Comparison of ENCODE assay signal across 22 cellular contexts in genomic region chr4:103478729-103479128, GRCh38.
DNase-seq lines count a peak whose midpoint lies in the region; ATAC-seq and TF ChIP-seq lines count a peak whose summit lies in the region.
"Had no signal": no experiment of that assay in that cellular context is flagged by ENCODE, and none has a peak within 500 bp of the region (broad histone marks: within the 10 kb centered on the region; RNA-seq: fewer than 3 reads in every experiment).

No MANE protein-coding gene starts in this region.

- H2BK5ac ChIP-seq in H9 (ENCODE audit: insufficient read length, low read length), result no peak overlapping the region

- no peaks in the 10 kb centered on the region for H3K9me2 ChIP-seq in SK-N-SH

- no peak overlapping the region for H3K56ac ChIP-seq in H9 (ENCODE audit: insufficient read length, low read depth, low read length)

- no peak for DNase-seq in DND-41
- no peak for DNase-seq in H9
- peak; percentile 8 for DNase-seq in OCI-M1 (lab: John Stamatoyannopoulos, UW)
- peak; percentile 28 for DNase-seq in fibroblast of the aortic adventitia (ENCODE audit: low read depth)
- no peak for DNase-seq in hypothalamus (lab: John Stamatoyannopoulos, UW)
- DNase-seq in SK-N-SH, result no peak
- DNase-seq in foreskin melanocyte, result no peak
- no peak for DNase-seq in pons (ENCODE audit: low spot score)
- DNase-seq: activated B cell treated with CpG ODN at 0.5 μM for 24 hours; activated naive CD8-positive, alpha-beta T cell treated with anti-CD3 and anti-CD28 coated beads for 36 hours; DMS79 treated with DMSO at 0.1 percent for 48 hours; hippocampal formation; kidney glomerular epithelial cell; NCI-H1048; NCI-H2227 treated with DMSO at 0.1 percent for 48 hours; SHP77 had no signal

- TF ChIP-seq CTCF in DND-41 (IDR thresholded peaks at IDR 0.05; ENCODE audit: borderline replicate concordance, extremely low read depth, low read length, poor library complexity, severe bottlenecking) (peak; percentile 30), H9 (conservative IDR thresholded peaks at IDR 0.05) (no peak; the same call in 2 of the 3 replicates), fibroblast of the aortic adventitia (IDR thresholded peaks at IDR 0.05; ENCODE audit: insufficient read depth, low read length) (no peak), SK-N-SH (IDR thresholded peaks at IDR 0.05) (no peak; the same call in 1 of the 2 replicates)

- peaks cover 0 to 6% of the 10 kb centered on the region in 2 experiments; a peak in 2 of 4 replicates for H3K4me1 Mint-ChIP-seq in H9
- H3K4me1 Mint-ChIP-seq: activated B cell treated with CpG ODN at 0.5 μM for 24 hours; activated naive CD8-positive, alpha-beta T cell treated with anti-CD3 and anti-CD28 coated beads for 36 hours; CD14-positive monocyte; neural progenitor cell; stimulated activated memory B cell treated with anti-CD40 and anti-IgM and Interleukin-4, amounts not matched to agents 10 μg/mL and 1 μg/mL and 100 μg/mL, for 72 hours had no signal

- POLR2A ChIA-PET in SK-N-SH (lab: Yijun Ruan, JAX), result no interaction called here

- no peaks in the 10 kb centered on the region for H3K9me3 Mint-ChIP-seq in H9
- H3K9me3 Mint-ChIP-seq: activated B cell treated with CpG ODN at 0.5 μM for 24 hours; activated naive CD8-positive, alpha-beta T cell treated with anti-CD3 and anti-CD28 coated beads for 36 hours; mesothelial cell of epicardium; neural progenitor cell; stimulated activated memory B cell treated with anti-CD40 and anti-IgM and Interleukin-4, amounts not matched to agents 10 μg/mL and 1 μg/mL and 100 μg/mL, for 72 hours; T-helper 1 cell treated with Interleukin-12 subunit alpha and Interleukin-12 subunit beta and Interleukin-4 antibody, amounts not matched to agents 30 μg/mL and 1 μg/mL, for 36 hours had no signal

- H3K79me1 ChIP-seq in H9 (ENCODE audit: insufficient read depth, low read depth, low read length, poor library complexity, severe bottlenecking), result no peaks in the 10 kb centered on the region

- H3K79me2 ChIP-seq in DND-41 (ENCODE audit: insufficient read depth, low read length) (no peaks in the 10 kb centered on the region), H9 (ENCODE audit: insufficient read depth, low read length) (no peaks in the 10 kb centered on the region), SK-N-SH (ENCODE audit: insufficient read depth) (no peaks in the 10 kb centered on the region)

- no peak overlapping the region for H3K18ac ChIP-seq in H9 (ENCODE audit: insufficient read length, low read depth, low read length)

- no CpG with 5 or more reads among the region's 1 CpG for WGBS in H9 (ENCODE audit: extremely low coverage, insufficient read length, low lambda C conversion rate)
- 4% methylated on average over 1 of the region's 1 CpG for WGBS in SK-N-SH (ENCODE audit: low lambda C conversion rate)

- H3K27ac Mint-ChIP-seq in H9, result peak overlapping the region in 2 of 3 experiments; percentile 28 to 48; a peak in 2 of 7 replicates
- H3K27ac Mint-ChIP-seq: activated B cell treated with CpG ODN at 0.5 μM for 24 hours; activated naive CD8-positive, alpha-beta T cell treated with anti-CD3 and anti-CD28 coated beads for 36 hours; CD14-positive monocyte; mesothelial cell of epicardium; neural progenitor cell; stimulated activated memory B cell treated with anti-CD40 and anti-IgM and Interleukin-4, amounts not matched to agents 10 μg/mL and 1 μg/mL and 100 μg/mL, for 72 hours; T-helper 1 cell treated with Interleukin-12 subunit alpha and Interleukin-12 subunit beta and Interleukin-4 antibody, amounts not matched to agents 30 μg/mL and 1 μg/mL, for 36 hours had no signal

- ATAC-seq in DND-41 (ENCODE audit: insufficient read depth, low read depth), result no peak
- ATAC-seq: stimulated activated memory B cell treated with anti-CD40 and anti-IgM and Interleukin-4, amounts not matched to agents 10 μg/mL and 1 μg/mL and 100 μg/mL, for 72 hours had no signal

- no peak overlapping the region for H3K4ac ChIP-seq in H9 (ENCODE audit: low read depth, low read length)

- H3K27me3 ChIP-seq in DND-41 (ENCODE audit: insufficient read depth, low read length, poor library complexity) (no peaks in the 10 kb centered on the region), H9 (ENCODE audit: insufficient read depth, low read length) (no peaks in the 10 kb centered on the region), SK-N-SH (ENCODE audit: insufficient read depth) (no peaks in the 10 kb centered on the region; the same call in 1 of the 2 replicates)
- H3K27me3 ChIP-seq: neural progenitor cell had no signal

- H3F3A ChIP-seq in SK-N-SH (replicated peaks; ENCODE audit: insufficient read depth), result peaks cover 2% of the 10 kb centered on the region

- H3K4me2 ChIP-seq in DND-41 (ENCODE audit: insufficient read depth, low read length) (no peak overlapping the region), H9 (ENCODE audit: insufficient read depth, insufficient read length, low read length) (no peak overlapping the region), SK-N-SH (no peak overlapping the region)
- H3K4me2 ChIP-seq: neural progenitor cell had no signal

- no peaks in the 10 kb centered on the region for H3K27me3 Mint-ChIP-seq in H9 (ENCODE audit: low read depth)
- H3K27me3 Mint-ChIP-seq: activated B cell treated with CpG ODN at 0.5 μM for 24 hours; stimulated activated memory B cell treated with anti-CD40 and anti-IgM and Interleukin-4, amounts not matched to agents 10 μg/mL and 1 μg/mL and 100 μg/mL, for 72 hours had no signal

- H2BK20ac ChIP-seq in H9 (ENCODE audit: low read depth, low read length, poor library complexity, severe bottlenecking), result no peak overlapping the region

- H2BK15ac ChIP-seq in H9 (ENCODE audit: low read depth, low read length), result no peak overlapping the region

- no peak for TF ChIP-seq EP300 in SK-N-SH (IDR thresholded peaks at IDR 0.05; ENCODE audit: borderline replicate concordance in 1 of 2, low read depth in 1 of 2, low read length in 1 of 2)

- H2AFZ ChIP-seq in DND-41 (ENCODE audit: low read depth, low read length) (no peak overlapping the region), H9 (ENCODE audit: low read length) (no peak overlapping the region), SK-N-SH (ENCODE audit: low read depth) (no peak overlapping the region)
- H2AFZ ChIP-seq: neural progenitor cell had no signal

- H4K5ac ChIP-seq in H9 (ENCODE audit: insufficient read length, low read depth, low read length), result no peak overlapping the region

- H3K9me3 ChIP-seq in DND-41 (ENCODE audit: insufficient read depth, low read length, severe bottlenecking) (no peaks in the 10 kb centered on the region), H9 (ENCODE audit: control insufficient read depth, low read depth, low read length) (no peaks in the 10 kb centered on the region), SK-N-SH (no peaks in the 10 kb centered on the region)

- H3K9ac ChIP-seq in DND-41 (ENCODE audit: low read depth, low read length), result no peak overlapping the region
- no peak overlapping the region for H3K9ac ChIP-seq in H9 (ENCODE audit: extremely low read depth, insufficient read length, low read length)
- no peak overlapping the region for H3K9ac ChIP-seq in SK-N-SH
- H3K9ac ChIP-seq: neural progenitor cell had no signal

- no peak overlapping the region for H4K91ac ChIP-seq in H9 (ENCODE audit: insufficient read length, low read depth, low read length)

- no peaks in the 10 kb centered on the region for H3K36me3 ChIP-seq in DND-41 (ENCODE audit: insufficient read depth, low read length)
- H3K36me3 ChIP-seq in SK-N-SH (replicated peaks in 1 of 2; ENCODE audit: control insufficient read depth in 1 of 2, insufficient read depth in 2 of 2, low read length in 1 of 2), result no peaks in the 10 kb centered on the region
- H3K36me3 ChIP-seq: cardiac muscle cell, neural progenitor cell had no signal

- H2BK12ac ChIP-seq in H9 (ENCODE audit: insufficient read length, low read depth, low read length), result no peak overlapping the region

- H3K14ac ChIP-seq in H9 (ENCODE audit: insufficient read depth, low read length), result no peak overlapping the region

- H2BK120ac ChIP-seq in H9 (ENCODE audit: low read depth, low read length, poor library complexity, severe bottlenecking), result no peak overlapping the region

- no peak overlapping the region for H3T11ph ChIP-seq in H9 (ENCODE audit: low read length)

- H3K23ac ChIP-seq in H9 (ENCODE audit: insufficient read length, low read depth, low read length), result no peak overlapping the region

- H2AK5ac ChIP-seq in H9 (ENCODE audit: insufficient read length, low read length), result no peak overlapping the region

- no peak overlapping the region for H3K27ac ChIP-seq in DND-41 (ENCODE audit: low read length)
- no peak overlapping the region for H3K27ac ChIP-seq in H9 (ENCODE audit: insufficient read length, low read depth, low read length)
- H3K27ac ChIP-seq in SK-N-SH (ENCODE audit: low read depth in 2 of 2, low read length in 1 of 2), result no peak overlapping the region
- H3K27ac ChIP-seq: cardiac muscle cell, neural progenitor cell had no signal

- H3K4me1 ChIP-seq in DND-41 (ENCODE audit: insufficient read depth, low read length) (no peaks in the 10 kb centered on the region), H9 (ENCODE audit: insufficient read depth, low read length) (no peaks in the 10 kb centered on the region), SK-N-SH (ENCODE audit: control insufficient read depth in 1 of 2, insufficient read depth in 2 of 2, low read depth in 1 of 2, low read length in 1 of 2) (no peaks in the 10 kb centered on the region)
- H3K4me1 ChIP-seq: neural progenitor cell had no signal

- no peak for TF ChIP-seq RAD21 in SK-N-SH (IDR thresholded peaks at IDR 0.05; ENCODE audit: low read length)

- H4K8ac ChIP-seq in H9 (replicated peaks; ENCODE audit: insufficient read length, low read depth, low read length), result no peak overlapping the region

- H4K20me1 ChIP-seq in DND-41 (ENCODE audit: insufficient read depth, low read length), result no peaks in the 10 kb centered on the region
- H4K20me1 ChIP-seq in H9 (ENCODE audit: control insufficient read depth, insufficient read depth, insufficient read length), result no peaks in the 10 kb centered on the region
- no peaks in the 10 kb centered on the region for H4K20me1 ChIP-seq in SK-N-SH (ENCODE audit: insufficient read depth)

- CTCF ChIA-PET in SK-N-SH (lab: Yijun Ruan, JAX), result no interaction called here

- H3K4me3 ChIP-seq in DND-41 (ENCODE audit: low read depth in 1 of 2, low read length in 2 of 2), result no peak overlapping the region
- no peak overlapping the region for H3K4me3 ChIP-seq in fibroblast of the aortic adventitia (ENCODE audit: low read depth, low read length)
- H3K4me3 ChIP-seq in SK-N-SH (ENCODE audit: low read depth in 2 of 2, low read length in 1 of 2), result no peak overlapping the region
- H3K4me3 ChIP-seq: cardiac muscle cell, neural progenitor cell had no signal

- H3K36me3 Mint-ChIP-seq in H9 (ENCODE audit: insufficient read depth in 1 of 3, low read depth in 3 of 3), result no peaks in the 10 kb centered on the region; a peak in 1 of 7 replicates
- H3K36me3 Mint-ChIP-seq: activated naive CD8-positive, alpha-beta T cell treated with anti-CD3 and anti-CD28 coated beads for 36 hours; CD14-positive monocyte; mesothelial cell of epicardium; neural progenitor cell; stimulated activated memory B cell treated with anti-CD40 and anti-IgM and Interleukin-4, amounts not matched to agents 10 μg/mL and 1 μg/mL and 100 μg/mL, for 72 hours had no signal

- H3K23me2 ChIP-seq in H9 (ENCODE audit: insufficient read length, low read depth, low read length, poor library complexity, severe bottlenecking), result no peaks in the 10 kb centered on the region

- no peak overlapping the region for H3K4me3 Mint-ChIP-seq in H9
- H3K4me3 Mint-ChIP-seq: activated B cell treated with CpG ODN at 0.5 μM for 24 hours; activated naive CD8-positive, alpha-beta T cell treated with anti-CD3 and anti-CD28 coated beads for 36 hours; CD14-positive monocyte; mesothelial cell of epicardium; neural progenitor cell; stimulated activated memory B cell treated with anti-CD40 and anti-IgM and Interleukin-4, amounts not matched to agents 10 μg/mL and 1 μg/mL and 100 μg/mL, for 72 hours; T-helper 1 cell treated with Interleukin-12 subunit alpha and Interleukin-12 subunit beta and Interleukin-4 antibody, amounts not matched to agents 30 μg/mL and 1 μg/mL, for 36 hours had no signal

Comparison
In these comparisons a context has a peak if more than half of its experiments do, and no peak if none do; other contexts are left out.
1. DNase-seq: peak in OCI-M1 (single experiment) and fibroblast of the aortic adventitia (single experiment); none in DND-41 (single experiment), H9 (single experiment), hypothalamus (0 of 51), SK-N-SH (single experiment), foreskin melanocyte (single experiment) and pons (single experiment).